19 cellular contexts compared by ENCODE assay signal in the genomic region with DNA sequence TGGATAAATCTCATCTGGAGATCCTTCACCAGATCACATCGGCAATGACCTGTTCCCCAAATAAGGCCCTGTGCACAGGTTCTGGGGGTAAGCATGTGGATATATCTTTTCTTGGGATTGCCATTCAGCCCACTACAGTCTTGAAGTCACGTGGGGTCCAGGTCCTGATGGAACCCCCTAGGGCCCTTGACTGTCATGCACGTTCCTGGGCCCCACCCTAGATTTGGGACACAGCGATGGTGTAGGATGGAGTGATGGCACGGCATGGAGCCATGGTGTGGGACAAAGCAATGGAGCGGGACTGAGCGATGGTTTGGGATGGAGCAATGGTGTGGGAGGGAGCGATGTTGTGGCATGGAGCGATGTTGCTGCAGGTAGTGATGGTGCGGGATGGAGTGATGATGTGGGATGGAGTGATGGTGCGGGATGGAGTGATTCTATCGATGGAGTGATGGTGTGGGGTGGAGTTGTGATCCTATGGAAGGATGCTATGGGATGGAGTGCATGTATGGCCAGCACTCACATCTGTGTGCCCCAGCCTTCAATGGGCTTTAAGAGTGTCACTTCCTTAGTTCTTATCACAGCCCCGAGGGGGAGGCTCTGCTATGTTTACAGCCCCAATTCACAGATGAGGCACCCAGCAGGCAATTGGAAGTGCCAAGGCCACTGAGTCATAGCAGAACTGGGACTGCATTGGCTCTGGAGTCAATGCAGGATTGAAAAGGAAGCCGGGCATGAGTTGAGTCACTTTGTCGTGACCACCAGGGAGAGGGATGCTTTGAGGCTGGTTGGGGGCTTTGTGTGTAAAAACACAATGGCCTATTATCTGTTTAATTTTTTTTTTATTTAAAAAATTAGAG.
DNase-seq lines count a peak whose midpoint lies in the region; ATAC-seq and TF ChIP-seq lines count a peak whose summit lies in the region.
"Had no signal": no experiment of that assay in that cellular context is flagged by ENCODE, and none has a peak within 500 bp of the region (broad histone marks: within the 10 kb centered on the region; RNA-seq: fewer than 3 reads in every experiment).

No MANE protein-coding gene starts in this region.

- H2BK5ac ChIP-seq in mesendoderm (ENCODE audit: low read length) = no peak overlapping the region

- no peak for ATAC-seq in right cardiac atrium

- intact Hi-C loops in cardiac septum (cut with DNase I) (no loop called here), right cardiac atrium (cut with DNase I) (no loop called here), stomach (cut with DNase I; ENCODE audit: low total_unique reads) (no loop called here)

- H3K23ac ChIP-seq in mesendoderm (ENCODE audit: low read length) = no peak overlapping the region

- H3K56ac ChIP-seq in mesendoderm (ENCODE audit: low read length) = no peak overlapping the region

- no peaks in the 10 kb centered on the region for H3K79me2 ChIP-seq in mesendoderm (ENCODE audit: control insufficient read depth, insufficient read depth, low read length)

- H3K9me3 ChIP-seq in right cardiac atrium (ENCODE audit: control insufficient read depth, low read length) (no peaks in the 10 kb centered on the region), stomach (no peaks in the 10 kb centered on the region)

- TF ChIP-seq CTCF in stomach (IDR thresholded peaks at IDR 0.05) = no peak
- TF ChIP-seq CTCF in GM13977 (IDR thresholded peaks at IDR 0.05; ENCODE audit: extremely low read depth, insufficient read depth, missing control alignments) = no peak

- no peak overlapping the region for H3K9ac ChIP-seq in mesendoderm (ENCODE audit: low read length)

- H2BK15ac ChIP-seq in mesendoderm (replicated peaks; ENCODE audit: low read depth) = no peak overlapping the region

- no peak for TF ChIP-seq EP300 in stomach (IDR thresholded peaks at IDR 0.05)

- H3K4me3 ChIP-seq in right cardiac atrium (ENCODE audit: low read length) (no peak overlapping the region), mesendoderm (ENCODE audit: low read length) (no peak overlapping the region), stomach (no peak overlapping the region)

- DNase-seq in cardiac septum (ENCODE audit: low spot score) = peak; percentile 61
- DNase-seq in right cardiac atrium = no peak
- peak; percentile 32 for DNase-seq in RPMI7951 (ENCODE audit: low read depth)
- peak; percentile 38 for DNase-seq in mesendoderm
- DNase-seq in HK-2 (ENCODE audit: unreplicated experiment) = no peak
- no peak for DNase-seq in stomach
- DNase-seq in GM13977 (ENCODE audit: low spot score) = no peak
- no peak for DNase-seq in NCI-H2196 (lab: John Stamatoyannopoulos, UW; ENCODE audit: unreplicated experiment)
- DNase-seq: CD4-positive, alpha-beta memory T cell; EL; IMR-90; Karpas-422; MM.1S; NCI-H1092 treated with DMSO at 0.1 percent for 48 hours; NCI-H146; NCI-H2029 treated with DMSO at 0.1 percent for 48 hours; NCI-H510A; NCI-H774 had no signal

- no peak overlapping the region for H3K27ac ChIP-seq in right cardiac atrium (ENCODE audit: low read length)
- H3K27ac ChIP-seq in mesendoderm (ENCODE audit: low read depth, low read length) = no peak overlapping the region
- H3K27ac ChIP-seq in stomach = no peak overlapping the region
- H3K27ac ChIP-seq: RWPE1 had no signal

- no peak overlapping the region for H3K4ac ChIP-seq in mesendoderm (ENCODE audit: low read depth, low read length)

- no peak overlapping the region for H2BK120ac ChIP-seq in mesendoderm (ENCODE audit: low read depth, low read length)

- H3K4me2 ChIP-seq in mesendoderm (ENCODE audit: low read length) = no peak overlapping the region

- H4K5ac ChIP-seq in mesendoderm (ENCODE audit: low read length) = no peak overlapping the region

- 86% methylated on average over 15 of the region's 15 CpGs for WGBS in right cardiac atrium
- WGBS in mesendoderm (ENCODE audit: extremely low coverage, insufficient coverage, low lambda C conversion rate) = 100% methylated on average over 5 of the region's 15 CpGs
- 84 to 89% (median 87%) methylated on average over 15 of the region's 15 CpGs for WGBS in stomach, 5 donors

- H3K27me3 ChIP-seq in right cardiac atrium (ENCODE audit: control insufficient read depth, insufficient read depth) (no peaks in the 10 kb centered on the region), mesendoderm (ENCODE audit: insufficient read depth, low read length, poor library complexity) (no peaks in the 10 kb centered on the region), stomach (peaks cover 0 to 84% (median 10%) of the 10 kb centered on the region in 3 donors)

- H3K36me3 ChIP-seq in mesendoderm (ENCODE audit: control insufficient read depth, insufficient read depth, low read length) = no peaks in the 10 kb centered on the region
- H3K36me3 ChIP-seq in stomach = no peaks in the 10 kb centered on the region

- H3K18ac ChIP-seq in mesendoderm (ENCODE audit: low read length) = no peak overlapping the region

- no peaks in the 10 kb centered on the region for H3K79me1 ChIP-seq in mesendoderm (ENCODE audit: low read length)

- in situ Hi-C loops in GM13977 (cut with MboI; ENCODE audit: low pct_unique_long_range_greater_than_20kb, low sequenced_read_pairs, unreplicated experiment) = no loop called here

- no peak overlapping the region for H2AK5ac ChIP-seq in mesendoderm (ENCODE audit: low read length)

- no peak for TF ChIP-seq POLR2A in stomach (IDR thresholded peaks at IDR 0.05)

- no peak overlapping the region for H4K8ac ChIP-seq in mesendoderm (ENCODE audit: low read depth, low read length)

- H3K4me1 ChIP-seq in right cardiac atrium (ENCODE audit: control insufficient read depth, insufficient read depth, low read length) (no peaks in the 10 kb centered on the region), mesendoderm (ENCODE audit: control insufficient read depth, low read depth, low read length) (no peaks in the 10 kb centered on the region), stomach (no peaks in the 10 kb centered on the region)

Comparison
In these comparisons a context has a peak if more than half of its experiments do, and no peak if none do; other contexts are left out.
1. DNase-seq: peak in cardiac septum (single experiment), RPMI7951 (single experiment) and mesendoderm (single experiment); none in right cardiac atrium (0 of 3), HK-2 (single experiment), stomach (single experiment), GM13977 (single experiment) and NCI-H2196 (single experiment).